13 cellular contexts compared by ENCODE assay signal in genomic region chr22:30247561-30247960, GRCh38. TPM values are rescaled to one million over a fixed set of nuclear protein-coding genes. Genes with fewer than 3 reads are reported as not detected.
DNase-seq lines count a peak whose midpoint lies in the region; ATAC-seq and TF ChIP-seq lines count a peak whose summit lies in the region.
"Had no signal": no experiment of that assay in that cellular context is flagged by ENCODE, and none has a peak within 500 bp of the region (broad histone marks: within the 10 kb centered on the region; RNA-seq: fewer than 3 reads in every experiment).

No MANE protein-coding gene starts in this region.

- H3K27me3 Mint-ChIP-seq in GM23338 (ENCODE audit: insufficient read depth, low read depth, poor library complexity), result peaks cover 14% of the 10 kb centered on the region
- no peaks in the 10 kb centered on the region for H3K27me3 Mint-ChIP-seq in activated T-helper 17 cell treated with anti-CD3 and anti-CD28 coated beads, Interleukin-2, amount 50 U/mL, for 72 hours

- peaks cover 33 to 67% (median 42%) of the 10 kb centered on the region in 11 experiments for H3K27me3 ChIP-seq in BLaER1 treated with 17β-estradiol and CSF1 and Interleukin-3, amounts not matched to agents 10 nM and 100 nM
- H3K27me3 ChIP-seq in GM23338 (ENCODE audit: insufficient read depth), result no peaks in the 10 kb centered on the region
- peaks cover 4% of the 10 kb centered on the region for H3K27me3 ChIP-seq in muscle layer of duodenum (ENCODE audit: low read depth, low read length)

- no peaks in the 10 kb centered on the region for H3K36me3 ChIP-seq in BLaER1 treated with 17β-estradiol and CSF1 and Interleukin-3, amounts not matched to agents 10 nM and 100 nM
- H3K36me3 ChIP-seq in GM23338 (ENCODE audit: insufficient read depth), result no peaks in the 10 kb centered on the region
- peaks cover 0 to 6% of the 10 kb centered on the region in 2 donors for H3K36me3 ChIP-seq in muscle layer of duodenum (ENCODE audit: control insufficient read depth in 1 of 2, insufficient read depth in 2 of 2, low read length in 2 of 2)

- no peak overlapping the region for H3K27ac ChIP-seq in BLaER1 treated with 17β-estradiol and CSF1 and Interleukin-3, amounts not matched to agents 10 nM and 100 nM
- H3K27ac ChIP-seq in GM23338 (ENCODE audit: low read depth) (no peak overlapping the region), muscle layer of duodenum (ENCODE audit: low read length) (peak overlapping the region; percentile 69)
- H3K27ac ChIP-seq: dorsolateral prefrontal cortex had no signal

- DNase-seq in GM23338 (ENCODE audit: low spot score) (no peak), activated gamma-delta T cell treated with Interleukin-2 at 50 U/mL for 16 hours (no peak), iPS-NIHi11 (ENCODE audit: low spot score) (no peak)
- DNase-seq: amniotic stem cell, dorsolateral prefrontal cortex, NCI-H187, NCI-H82 had no signal

- no peaks in the 10 kb centered on the region for H3K79me2 ChIP-seq in GM23338 (replicated peaks; ENCODE audit: insufficient read depth)

- peaks cover 0 to 50% (median 0%) of the 10 kb centered on the region in 11 experiments; a peak in 6 of 22 replicates for H4K20me1 ChIP-seq in BLaER1 treated with 17β-estradiol and CSF1 and Interleukin-3, amounts not matched to agents 10 nM and 100 nM
- no peaks in the 10 kb centered on the region for H4K20me1 ChIP-seq in GM23338 (replicated peaks; ENCODE audit: insufficient read depth)

- no peaks in the 10 kb centered on the region for H3K9me2 ChIP-seq in GM23338 (ENCODE audit: insufficient read depth)

- H3K27ac Mint-ChIP-seq in GM23338, result no peak overlapping the region
- H3K27ac Mint-ChIP-seq in activated T-helper 17 cell treated with anti-CD3 and anti-CD28 coated beads, Interleukin-2, amount 50 U/mL, for 72 hours, result peak overlapping the region; percentile 52

- peaks cover 35% of the 10 kb centered on the region for H3K4me1 Mint-ChIP-seq in GM23338
- H3K4me1 Mint-ChIP-seq in activated T-helper 17 cell treated with anti-CD3 and anti-CD28 coated beads, Interleukin-2, amount 50 U/mL, for 72 hours, result peaks cover 21% of the 10 kb centered on the region

- no peak overlapping the region for H3K9ac ChIP-seq in BLaER1 treated with 17β-estradiol and CSF1 and Interleukin-3, amounts not matched to agents 10 nM and 100 nM

- H3K4me3 Mint-ChIP-seq in GM23338, result peak overlapping the region; percentile 87; the same call in 2 of the 3 replicates
- peak overlapping the region; percentile 80 for H3K4me3 Mint-ChIP-seq in activated T-helper 17 cell treated with anti-CD3 and anti-CD28 coated beads, Interleukin-2, amount 50 U/mL, for 72 hours

- H3F3A ChIP-seq in GM23338 (replicated peaks; ENCODE audit: low read depth), result no peaks in the 10 kb centered on the region

- H3K36me3 Mint-ChIP-seq in GM23338 (ENCODE audit: low read depth), result peaks cover 19% of the 10 kb centered on the region
- H3K36me3 Mint-ChIP-seq in activated T-helper 17 cell treated with anti-CD3 and anti-CD28 coated beads, Interleukin-2, amount 50 U/mL, for 72 hours (ENCODE audit: low read depth), result peaks cover 44% of the 10 kb centered on the region

- H3K4me3 ChIP-seq in BLaER1 treated with 17β-estradiol and CSF1 and Interleukin-3, amounts not matched to agents 10 nM and 100 nM, result no peak overlapping the region
- no peak overlapping the region; the same call in 1 of the 2 replicates for H3K4me3 ChIP-seq in GM23338
- peak overlapping the region in 1 of 2 donors; percentile 30 for H3K4me3 ChIP-seq in muscle layer of duodenum (ENCODE audit: low read depth in 1 of 2, low read length in 2 of 2)
- H3K4me3 ChIP-seq: K562 had no signal

- no peak for TF ChIP-seq CTCF in GM23338 (conservative IDR thresholded peaks at IDR 0.05; ENCODE audit: low read depth in 2 of 2)

- H3K9me3 ChIP-seq in BLaER1 treated with 17β-estradiol and CSF1 and Interleukin-3, amounts not matched to agents 10 nM and 100 nM (replicated peaks in 1 of 11), result no peaks in the 10 kb centered on the region
- no peaks in the 10 kb centered on the region for H3K9me3 ChIP-seq in muscle layer of duodenum (ENCODE audit: control insufficient read depth in 1 of 2, low read length in 2 of 2)

- H2AFZ ChIP-seq in GM23338, result no peak overlapping the region

- H3K4me1 ChIP-seq in BLaER1 treated with 17β-estradiol and CSF1 and Interleukin-3, amounts not matched to agents 10 nM and 100 nM, result peaks cover 38 to 67% (median 46%) of the 10 kb centered on the region in 10 experiments
- H3K4me1 ChIP-seq in GM23338 (ENCODE audit: insufficient read depth), result peaks cover 13% of the 10 kb centered on the region
- H3K4me1 ChIP-seq in muscle layer of duodenum (ENCODE audit: control insufficient read depth in 1 of 2, insufficient read depth in 2 of 2, low read length in 2 of 2), result peaks cover 3 to 12% of the 10 kb centered on the region in 2 donors

- peak overlapping the region; percentile 93 to 100 (median 99) for H3K4me2 ChIP-seq in BLaER1 treated with 17β-estradiol and CSF1 and Interleukin-3, amounts not matched to agents 10 nM and 100 nM
- peak overlapping the region; percentile 99 for H3K4me2 ChIP-seq in GM23338

- H3K9me3 Mint-ChIP-seq in GM23338, result no peaks in the 10 kb centered on the region
- H3K9me3 Mint-ChIP-seq in activated T-helper 17 cell treated with anti-CD3 and anti-CD28 coated beads, Interleukin-2, amount 50 U/mL, for 72 hours, result no peaks in the 10 kb centered on the region

- ATAC-seq in GM23338, result no peak
- no peak for ATAC-seq in activated T-helper 17 cell treated with anti-CD3 and anti-CD28 coated beads, Interleukin-2, amount 50 U/mL, for 72 hours (replicated peaks)
- ATAC-seq in GM21528 (IDR thresholded peaks at IDR 0.05; ENCODE audit: low FRiP score, unreplicated experiment), result no peak
- ATAC-seq: K562 had no signal

TF ChIP-seq in GM23338, 12 proteins besides CTCF, POLR2A, EP300 and RAD21 (continues in another document):
- TF ChIP-seq REST (IDR thresholded peaks at IDR 0.05; ENCODE audit: unreplicated experiment) (no peak), ZNF331 (CRISPR knock-in tag; IDR thresholded peaks at IDR 0.05; ENCODE audit: low read depth) (no peak)

RNA-seq across cellular contexts. Expression of gene LIF, which starts 1.0 kb away (rescaled TPM):
- 3.6 and 5.9 TPM in 2 replicates for total RNA-seq in GM23338 (2014; rRNA removed; shearing (Covaris generic))
- 1.2 and 1.8 TPM in 2 replicates for polyA plus RNA-seq in GM23338 (2016; fragmentation: Nextera tagmentation; extraction: Ambion mirVana)
- 100 to 1,000 TPM; 175 to 300 TPM for total RNA-seq in activated T-helper 17 cell treated with anti-CD3 and anti-CD28 coated beads, Interleukin-2, amount 50 U/mL, for 72 hours

RNA-seq across cellular contexts. Expression of gene OSM, which starts 19.1 kb away (rescaled TPM):
- not detected in 2 replicates for total RNA-seq in GM23338 (2014; rRNA removed; shearing (Covaris generic))
- not detected in 2 replicates for polyA plus RNA-seq in GM23338 (2016; fragmentation: Nextera tagmentation; extraction: Ambion mirVana)
- 10 to 100 TPM; 41.1 to 88.6 TPM for total RNA-seq in activated T-helper 17 cell treated with anti-CD3 and anti-CD28 coated beads, Interleukin-2, amount 50 U/mL, for 72 hours
- total RNA-seq: K562, SK-MEL-5 had no signal

RNA-seq across cellular contexts. Expression of gene CASTOR1, which starts 41.7 kb away (rescaled TPM):
- 23.2 and 36.0 TPM in 2 replicates for total RNA-seq in GM23338 (2014; rRNA removed; shearing (Covaris generic))
- 11.3 and 22.0 TPM in 2 replicates for polyA plus RNA-seq in GM23338 (2016; fragmentation: Nextera tagmentation; extraction: Ambion mirVana)
- 1 to 10 TPM; 4.6 to 4.8 TPM for total RNA-seq in activated T-helper 17 cell treated with anti-CD3 and anti-CD28 coated beads, Interleukin-2, amount 50 U/mL, for 72 hours

Comparison
In these comparisons a context has a peak if more than half of its experiments do, and no peak if none do; other contexts are left out.
1. RNA of gene LIF, which starts 1.0 kb away (total RNA-seq): 175 to 300 TPM in activated T-helper 17 cell treated with anti-CD3 and anti-CD28 coated beads, Interleukin-2, amount 50 U/mL, for 72 hours; 3.6 to 5.9 TPM in GM23338; every median in the first group is over 10 times any median in the second.
2. RNA of gene OSM, which starts 19.1 kb away (total RNA-seq): 41.1 to 88.6 TPM in activated T-helper 17 cell treated with anti-CD3 and anti-CD28 coated beads, Interleukin-2, amount 50 U/mL, for 72 hours; not detected in GM23338; every median in the first group is over 10 times any median in the second.